In the genomic region with DNA sequence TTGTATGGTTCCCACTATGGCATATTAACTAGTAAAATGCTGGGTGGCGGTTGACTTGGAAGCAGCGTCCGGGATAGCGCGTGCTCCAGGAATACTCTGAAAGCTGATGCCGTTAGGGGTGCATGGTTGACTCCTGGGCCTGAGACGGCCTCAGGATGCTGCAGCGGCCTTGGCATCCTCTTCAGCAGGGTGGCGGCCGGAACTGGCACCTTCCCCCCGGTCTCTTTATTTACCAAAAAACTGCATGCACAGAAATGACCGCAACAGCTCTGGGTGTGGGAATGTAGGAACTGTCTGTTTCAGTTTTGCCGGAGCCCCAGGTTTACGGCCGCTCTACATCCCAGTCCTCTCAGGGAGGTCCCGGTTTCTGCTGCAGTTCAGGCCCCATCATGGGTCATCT, we compare ENCODE assay signal across 11 cellular contexts. TPM values are rescaled to one million over a fixed set of nuclear protein-coding genes. Genes with fewer than 3 reads are reported as not detected.
DNase-seq lines count a peak whose midpoint lies in the region; ATAC-seq, FAIRE-seq and TF ChIP-seq lines count a peak whose summit lies in the region.
"Had no signal": no experiment of that assay in that cellular context is flagged by ENCODE, and none has a peak within 500 bp of the region (broad histone marks: within the 10 kb centered on the region; RNA-seq: fewer than 3 reads in every experiment).

No MANE protein-coding gene starts in this region.

- TSS peak; percentile 8 for BruUV-seq in A673 (replicated peaks; lab: Mats Ljungman, UMichigan)

- H3K9me3 ChIP-seq in A673 (ENCODE audit: low read depth, low read length, poor library complexity, severe bottlenecking) (no peaks in the 10 kb centered on the region), HUES64 (ENCODE audit: insufficient read depth, low read depth, low read length) (no peaks in the 10 kb centered on the region), mononuclear cell (ENCODE audit: low read depth, low read length) (no peaks in the 10 kb centered on the region)

- H3K36me3 ChIP-seq in A673 (ENCODE audit: insufficient read depth, low read length, poor library complexity, severe bottlenecking) (peaks cover 16% of the 10 kb centered on the region), HUES64 (ENCODE audit: insufficient read depth, low read length) (peaks cover 49% of the 10 kb centered on the region)

- H3K9me3 Mint-ChIP-seq in brain (peaks cover 0 to 8% (median 4%) of the 10 kb centered on the region in 5 experiments), WTC11 (no peaks in the 10 kb centered on the region)
- H3K9me3 Mint-ChIP-seq: IgD-negative memory B cell had no signal

- CTCF ChIA-PET in A673 (lab: Charles Lee) (no interaction called here), WTC11 (lab: Charles Lee) (no interaction called here)

- no peak for TF ChIP-seq POLR2A in GM12891 (IDR thresholded peaks at IDR 0.05; ENCODE audit: low read depth, low read length)

- no peak for FAIRE-seq in GM12891 (lab: Jason Lieb, UNC)
- FAIRE-seq: colon had no signal

- H3K27me3 ChIP-seq in A673 (replicated peaks; ENCODE audit: insufficient read depth, low read depth, low read length, poor library complexity) (no peaks in the 10 kb centered on the region), HUES64 (ENCODE audit: insufficient read depth, low read length) (no peaks in the 10 kb centered on the region), mononuclear cell (ENCODE audit: insufficient read depth, low read length) (no peaks in the 10 kb centered on the region)

- peaks cover 37% of the 10 kb centered on the region for H3K4me1 ChIP-seq in A673 (ENCODE audit: insufficient read depth, low read length, poor library complexity, severe bottlenecking)
- H3K4me1 ChIP-seq in HUES64 (ENCODE audit: insufficient read depth, low read length): peaks cover 19% of the 10 kb centered on the region
- peaks cover 48% of the 10 kb centered on the region for H3K4me1 ChIP-seq in mononuclear cell (ENCODE audit: insufficient read depth, low read length)

- no peak overlapping the region for H3K4me3 ChIP-seq in A673 (ENCODE audit: low read depth, low read length, poor library complexity, severe bottlenecking)
- H3K4me3 ChIP-seq in HUES64 (ENCODE audit: low read length): no peak overlapping the region
- H3K4me3 ChIP-seq in mononuclear cell (ENCODE audit: low read length): peak overlapping the region; percentile 22

- no peak for ATAC-seq in WTC11
- no peak for ATAC-seq in GM18861 (IDR thresholded peaks at IDR 0.05; ENCODE audit: unreplicated experiment)
- ATAC-seq in GM18909 (IDR thresholded peaks at IDR 0.05; ENCODE audit: poor library complexity, unreplicated experiment): no peak

- H3K36me3 Mint-ChIP-seq in brain (peaks cover 62% of the 10 kb centered on the region), WTC11 (peaks cover 41% of the 10 kb centered on the region)

- 92% methylated on average over 13 of the region's 16 CpGs for WGBS in HUES64

- H3K27ac ChIP-seq in A673 (ENCODE audit: low read depth, low read length, poor library complexity, severe bottlenecking) (peak overlapping the region; percentile 97), HUES64 (ENCODE audit: low read depth, low read length) (0 out of 2 replicates have a peak overlapping the region, but pooled peaks have one; percentile 3)

- TF ChIP-seq CTCF in A673 (conservative IDR thresholded peaks at IDR 0.05; ENCODE audit: low read depth, low read length): no peak
- TF ChIP-seq CTCF in brain (conservative IDR thresholded peaks at IDR 0.05): no peak
- TF ChIP-seq CTCF in WTC11 (IDR thresholded peaks at IDR 0.05): no peak

- POLR2A ChIA-PET in A673 (lab: Charles Lee; ENCODE audit: low non-redundant PET) (interaction anchor here (0.6 kb wide), 3 partner anchors 27 to 138 kb away, joined by 3 to 4 read pairs (median 3); no protein-coding TSS in a partner anchor), WTC11 (lab: Charles Lee) (no interaction called here)

- H3K27ac Mint-ChIP-seq in brain: peak overlapping the region in 4 of 5 experiments; percentile 67 to 96 (median 90)
- no peak overlapping the region for H3K27ac Mint-ChIP-seq in WTC11

- DNase-seq in A673 (ENCODE audit: low spot score): no peak
- DNase-seq in WTC11 (ENCODE audit: low spot score): no peak
- DNase-seq in GM12891 (ENCODE audit: insufficient read length, low spot score): no peak
- DNase-seq: DND-41 had no signal

- intact Hi-C loops in A673 (cut with micrococcal nuclease; ENCODE audit: unreplicated experiment): no loop called here

- peaks cover 47% of the 10 kb centered on the region for H3K4me1 Mint-ChIP-seq in brain
- H3K4me1 Mint-ChIP-seq in WTC11: peaks cover 30% of the 10 kb centered on the region

- peaks cover 4% of the 10 kb centered on the region for H3K27me3 Mint-ChIP-seq in brain
- no peaks in the 10 kb centered on the region for H3K27me3 Mint-ChIP-seq in WTC11 (ENCODE audit: low read depth)
- H3K27me3 Mint-ChIP-seq: IgD-negative memory B cell had no signal

- no peak overlapping the region for H3K9ac ChIP-seq in HUES64 (ENCODE audit: low read depth, low read length)

- H3K4me3 Mint-ChIP-seq in brain (no peak overlapping the region), WTC11 (no peak overlapping the region)
- H3K4me3 Mint-ChIP-seq: IgD-negative memory B cell had no signal

TF ChIP-seq in WTC11, 78 proteins besides CTCF, POLR2A, EP300 and RAD21 (continues in another document):
- no peak for TF ChIP-seq ESRRA (CRISPR knock-in tag; IDR thresholded peaks at IDR 0.05; ENCODE audit: borderline replicate concordance)
- no peak for TF ChIP-seq ATF1 (CRISPR knock-in tag; IDR thresholded peaks at IDR 0.05)
- TF ChIP-seq FOXJ3 (CRISPR knock-in tag; IDR thresholded peaks at IDR 0.05; ENCODE audit: borderline replicate concordance): no peak
- TF ChIP-seq, protein P1, sequence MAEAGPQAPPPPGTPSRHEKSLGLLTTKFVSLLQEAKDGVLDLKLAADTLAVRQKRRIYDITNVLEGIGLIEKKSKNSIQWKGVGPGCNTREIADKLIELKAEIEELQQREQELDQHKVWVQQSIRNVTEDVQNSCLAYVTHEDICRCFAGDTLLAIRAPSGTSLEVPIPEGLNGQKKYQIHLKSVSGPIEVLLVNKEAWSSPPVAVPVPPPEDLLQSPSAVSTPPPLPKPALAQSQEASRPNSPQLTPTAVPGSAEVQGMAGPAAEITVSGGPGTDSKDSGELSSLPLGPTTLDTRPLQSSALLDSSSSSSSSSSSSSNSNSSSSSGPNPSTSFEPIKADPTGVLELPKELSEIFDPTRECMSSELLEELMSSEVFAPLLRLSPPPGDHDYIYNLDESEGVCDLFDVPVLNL (CRISPR knock-in tag; IDR thresholded peaks at IDR 0.05; ENCODE audit: borderline replicate concordance, low read depth): no peak
- TF ChIP-seq, protein P2, sequence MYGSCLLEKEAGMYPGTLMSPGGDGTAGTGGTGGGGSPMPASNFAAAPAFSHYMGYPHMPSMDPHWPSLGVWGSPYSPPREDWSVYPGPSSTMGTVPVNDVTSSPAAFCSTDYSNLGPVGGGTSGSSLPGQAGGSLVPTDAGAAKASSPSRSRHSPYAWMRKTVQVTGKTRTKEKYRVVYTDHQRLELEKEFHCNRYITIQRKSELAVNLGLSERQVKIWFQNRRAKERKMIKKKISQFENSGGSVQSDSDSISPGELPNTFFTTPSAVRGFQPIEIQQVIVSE (CRISPR knock-in tag; IDR thresholded peaks at IDR 0.05; ENCODE audit: borderline replicate concordance): no peak

TF ChIP-seq in GM12891, 5 proteins besides CTCF, POLR2A, EP300 and RAD21:
- no peak for TF ChIP-seq SPI1 (IDR thresholded peaks at IDR 0.05; ENCODE audit: low read depth, low read length)
- no peak for TF ChIP-seq POLR2AphosphoS5 (IDR thresholded peaks at IDR 0.05; ENCODE audit: low read depth, low read length)
- no peak for TF ChIP-seq POU2F2 (IDR thresholded peaks at IDR 0.05; ENCODE audit: low read depth, low read length)
- TF ChIP-seq TAF1 (IDR thresholded peaks at IDR 0.05; ENCODE audit: low read depth, low read length): no peak
- TF ChIP-seq PAX5 (IDR thresholded peaks at IDR 0.05; ENCODE audit: insufficient read depth, low read length, severe bottlenecking): no peak

RNA-seq across cellular contexts. Expression of a gene that starts 28.8 kb away (rescaled TPM):
- total RNA-seq in A673 (2021) (206 and 232 TPM in 2 replicates), mononuclear cell (23.1 TPM), WTC11 (2021) (127 to 156 TPM (median 150 TPM) in 3 replicates)
- 50.0 TPM for polyA plus RNA-seq in HUES64 (2013, experiment 1 of 2)
- 53.7 TPM for polyA plus RNA-seq in HUES64 (2013, experiment 2 of 2)
- 167 TPM for polyA plus RNA-seq in brain (ENCODE audit: insufficient read depth, low read depth, low replicate concordance)
- polyA plus RNA-seq in GM12891 (2012; ENCODE audit: low read depth, missing spikeins): 129 TPM
